In genomic region chr1:201792534-201793305, GRCh38 we compare ENCODE assay signal across 8 cellular contexts. TPM values are rescaled to one million over a fixed set of nuclear protein-coding genes. Genes with fewer than 3 reads are reported as not detected.
A peak's percentile ranks its signal among the peaks of the same experiment; 100 is the strongest.
DNase-seq lines count a peak whose midpoint lies in the region; ATAC-seq and TF ChIP-seq lines count a peak whose summit lies in the region.

No MANE protein-coding gene starts in this region.

- no peak overlapping the region for H3K4me3 Mint-ChIP-seq in activated CD4-positive, alpha-beta T cell treated with anti-CD3 and anti-CD28 coated beads, Interleukin-2, amount 10 ng/mL, durations not matched to agents 24 days and 14 days

- CTCF ChIA-PET in HCT116 (lab: Charles Lee), result interaction anchor here (0.6 to 10.1 kb wide), 31 partner anchors 9 to 1020 kb away, joined by 3 to 297 read pairs (median 4); no protein-coding TSS in a partner anchor

- no peak overlapping the region for H2AFZ ChIP-seq in HCT116 (ENCODE audit: low read depth, low read length, poor library complexity, severe bottlenecking)

- no TSS peak for BruUV-seq in HCT116 (replicated peaks; lab: Mats Ljungman, UMichigan)

- WGBS in right lobe of liver (ENCODE audit: insufficient coverage, low coverage, low lambda C conversion rate, missing lambda C conversion rate), result 28% methylated on average over 5 of the region's 9 CpGs

- TF ChIP-seq POLR2A in HCT116 (IDR thresholded peaks at IDR 0.05; ENCODE audit: borderline replicate concordance, extremely low read depth, insufficient read depth, insufficient read length), result no peak
- no peak for TF ChIP-seq POLR2A in right lobe of liver (IDR thresholded peaks at IDR 0.05)

- H3K4me3 ChIP-seq in HCT116 (replicated peaks in 1 of 2; ENCODE audit: low read depth in 1 of 2, low read length in 2 of 2) (no peak overlapping the region), right lobe of liver (no peak overlapping the region)

- H4K20me1 ChIP-seq in HCT116 (ENCODE audit: insufficient read depth), result no peaks in the 10 kb centered on the region

- no peaks in the 10 kb centered on the region for H3K79me2 ChIP-seq in HCT116 (ENCODE audit: insufficient read depth, low read length)

- H3K36me3 ChIP-seq in HCT116 (ENCODE audit: control insufficient read depth in 1 of 2, insufficient read depth in 2 of 2, low read length in 2 of 2) (peaks cover 0 to 6% of the 10 kb centered on the region in 2 experiments; a peak in 2 of 4 replicates), right lobe of liver (no peaks in the 10 kb centered on the region)

- H3K27me3 Mint-ChIP-seq in activated CD4-positive, alpha-beta T cell treated with anti-CD3 and anti-CD28 coated beads, Interleukin-2, amount 10 ng/mL, durations not matched to agents 24 days and 14 days, result peaks cover 3% of the 10 kb centered on the region

- H3K9me3 ChIP-seq in HCT116 (ENCODE audit: control insufficient read depth in 1 of 2, insufficient read depth in 1 of 2, low read depth in 1 of 2, low read length in 2 of 2), result no peaks in the 10 kb centered on the region
- no peaks in the 10 kb centered on the region for H3K9me3 ChIP-seq in right lobe of liver

- H3K27ac Mint-ChIP-seq in activated CD4-positive, alpha-beta T cell treated with anti-CD3 and anti-CD28 coated beads, Interleukin-2, amount 10 ng/mL, durations not matched to agents 24 days and 14 days, result no peak overlapping the region

- RAD21 ChIA-PET in HCT116 (lab: Charles Lee; ENCODE audit: low non-redundant PET in 1 of 2, low total read pairs in 2 of 2, uncharacterized antibody in 2 of 2, unreplicated experiment in 2 of 2), result interaction anchor here (0.6 to 3.2 kb wide), 10 partner anchors 78 to 257 kb away, joined by 3 to 40 read pairs (median 8); no protein-coding TSS in a partner anchor

- POLR2A ChIA-PET in HCT116 (lab: Charles Lee), result interaction anchor here (0.6 to 1.2 kb wide), 5 partner anchors 53 to 140 kb away, joined by 3 to 11 read pairs (median 4); no protein-coding TSS in a partner anchor

- peak; percentile 99 for TF ChIP-seq RAD21 in HCT116 (IDR thresholded peaks at IDR 0.05; ENCODE audit: low read depth)

- peak; percentile 97 for ATAC-seq in HCT116
- peak; percentile 95 to 97 (median 96) for ATAC-seq in right lobe of liver
- ATAC-seq in GM19395 (IDR thresholded peaks at IDR 0.05; ENCODE audit: unreplicated experiment), result no peak

- DNase-seq in C1 segment of cervical spinal cord (lab: John Stamatoyannopoulos, UW) (peak in 12 of 14 donors; percentile 27 to 75 (median 70)), HCT116 (ENCODE audit: low read depth, low spot score) (peak; percentile 70), NCI-H524 (lab: John Stamatoyannopoulos, UW) (peak; percentile 36 to 78), dermis blood vessel endothelial cell (peak; percentile 95), right lobe of liver (peak; percentile 50 to 76 (median 61))
- peak; percentile 85 for DNase-seq in activated CD4-positive, alpha-beta T cell treated with anti-CD3 and anti-CD28 coated beads, Interleukin-2, amount 10 ng/mL, durations not matched to agents 24 days and 14 days
- peak; percentile 40 to 49 for DNase-seq in stimulated activated CD4-positive, alpha-beta T cell treated with anti-CD3 and anti-CD28 coated beads, Interleukin-4, amount 100 ng/mL, for 48 hours (ENCODE audit: low read depth in 2 of 2)

- no peaks in the 10 kb centered on the region for H3K9me3 Mint-ChIP-seq in activated CD4-positive, alpha-beta T cell treated with anti-CD3 and anti-CD28 coated beads, Interleukin-2, amount 10 ng/mL, durations not matched to agents 24 days and 14 days

- TF ChIP-seq CTCF in HCT116 (IDR thresholded peaks at IDR 0.05 in 2 of 3, conservative IDR thresholded peaks at IDR 0.05 in 1 of 3; ENCODE audit: borderline replicate concordance in 1 of 3, insufficient read depth in 1 of 3, low read depth in 2 of 3, low read length in 2 of 3), result peak; percentile 97 to 99 (median 98)
- peak; percentile 91 to 95 (median 95) for TF ChIP-seq CTCF in right lobe of liver (IDR thresholded peaks at IDR 0.05)

- H3K27ac ChIP-seq in HCT116 (ENCODE audit: low read depth, low read length) (no peak overlapping the region), right lobe of liver (no peak overlapping the region)

- H3K36me3 Mint-ChIP-seq in activated CD4-positive, alpha-beta T cell treated with anti-CD3 and anti-CD28 coated beads, Interleukin-2, amount 10 ng/mL, durations not matched to agents 24 days and 14 days (ENCODE audit: low read depth), result no peaks in the 10 kb centered on the region

- H3K27me3 ChIP-seq in HCT116 (ENCODE audit: insufficient read depth, low read length) (no peaks in the 10 kb centered on the region), right lobe of liver (no peaks in the 10 kb centered on the region)

- intact Hi-C loops in HCT116 (cut with micrococcal nuclease), result loop anchor here (1.0 kb wide), 3 partner anchors 83 to 262 kb away; no protein-coding TSS in a partner anchor
- intact Hi-C loops in activated CD4-positive, alpha-beta T cell treated with anti-CD3 and anti-CD28 coated beads, Interleukin-2, amount 10 ng/mL, durations not matched to agents 24 days and 14 days (cut with micrococcal nuclease), result loop anchor here (1.0 kb wide), 2 partner anchors 83 to 233 kb away; no protein-coding TSS in a partner anchor
- intact Hi-C loops in right lobe of liver (cut with DNase I), result loop anchor here in 1 of 2 donors (5.0 kb wide), 1 partner anchor 85 kb away; no protein-coding TSS in a partner anchor

- H3K4me1 Mint-ChIP-seq in activated CD4-positive, alpha-beta T cell treated with anti-CD3 and anti-CD28 coated beads, Interleukin-2, amount 10 ng/mL, durations not matched to agents 24 days and 14 days, result peaks cover 17% of the 10 kb centered on the region

- H3K9ac ChIP-seq in HCT116 (ENCODE audit: low read length), result no peak overlapping the region

- no peak overlapping the region for H3K4me2 ChIP-seq in HCT116 (ENCODE audit: low read length)

- no peaks in the 10 kb centered on the region for H3K4me1 ChIP-seq in HCT116 (ENCODE audit: control insufficient read depth in 1 of 2, insufficient read depth in 2 of 2, low read length in 2 of 2)
- no peaks in the 10 kb centered on the region for H3K4me1 ChIP-seq in right lobe of liver

- H3K9me2 ChIP-seq in HCT116 (ENCODE audit: insufficient read depth), result no peaks in the 10 kb centered on the region

TF ChIP-seq in HCT116, 20 proteins besides CTCF, POLR2A, EP300 and RAD21:
- no peak for TF ChIP-seq EGR1 (IDR thresholded peaks at IDR 0.05; ENCODE audit: low read depth)
- TF ChIP-seq, protein P1, sequence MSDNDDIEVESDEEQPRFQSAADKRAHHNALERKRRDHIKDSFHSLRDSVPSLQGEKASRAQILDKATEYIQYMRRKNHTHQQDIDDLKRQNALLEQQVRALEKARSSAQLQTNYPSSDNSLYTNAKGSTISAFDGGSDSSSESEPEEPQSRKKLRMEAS (IDR thresholded peaks at IDR 0.05), result no peak
- TF ChIP-seq JUND (IDR thresholded peaks at IDR 0.05), result no peak
- TF ChIP-seq YY1 (IDR thresholded peaks at IDR 0.05; ENCODE audit: extremely low read depth, insufficient replicate concordance, low read depth, low read length), result peak; percentile 21
TF ChIP-seq in HCT116: peak in this region for 1.

RNA-seq across cellular contexts. Expression of gene IPO9, which starts 36.2 kb away (rescaled TPM):
- 80.6 TPM for total RNA-seq in HCT116 (2021; ENCODE audit: unreplicated experiment)
- polyA plus RNA-seq in HCT116 (2012), result 34.4 and 44.0 TPM in 2 replicates
- total RNA-seq in activated CD4-positive, alpha-beta T cell treated with anti-CD3 and anti-CD28 coated beads, Interleukin-2, amount 10 ng/mL, durations not matched to agents 24 days and 14 days, result 66.3 and 75.5 TPM in 2 replicates
- total RNA-seq in dermis blood vessel endothelial cell, result 32.5 and 33.6 TPM in 2 replicates
- total RNA-seq in right lobe of liver, result 10 to 100 TPM; 10.3 to 21.7 (median 19.1) TPM

Comparison
In these comparisons a context has a peak if more than half of its experiments do, and no peak if none do; other contexts are left out.
1. DNase-seq: peak in every context shown above with its lines; median percentile 95 in dermis blood vessel endothelial cell; 85 in activated CD4-positive, alpha-beta T cell treated with anti-CD3 and anti-CD28 coated beads, Interleukin-2, amount 10 ng/mL, durations not matched to agents 24 days and 14 days; 70 in HCT116; 70 in C1 segment of cervical spinal cord; 61 in right lobe of liver; 57 in NCI-H524; 44 in stimulated activated CD4-positive, alpha-beta T cell treated with anti-CD3 and anti-CD28 coated beads, Interleukin-4, amount 100 ng/mL, for 48 hours.